Comparison of ENCODE assay signal across 19 cellular contexts in genomic region chr12:113089839-113090238, GRCh38. TPM values are rescaled to one million over a fixed set of nuclear protein-coding genes. Genes with fewer than 3 reads are reported as not detected.
DNase-seq lines count a peak whose midpoint lies in the region; ATAC-seq lines count a peak whose summit lies in the region.
"Had no signal": no experiment of that assay in that cellular context is flagged by ENCODE, and none has a peak within 500 bp of the region (broad histone marks: within the 10 kb centered on the region; RNA-seq: fewer than 3 reads in every experiment).

No MANE protein-coding gene starts in this region.

- H3K9me2 ChIP-seq in Karpas-422 (replicated peaks; ENCODE audit: insufficient read depth, low read length): no peaks in the 10 kb centered on the region

- no peaks in the 10 kb centered on the region for H3K27me3 Mint-ChIP-seq in activated CD4-positive, alpha-beta memory T cell treated with anti-CD3 and anti-CD28 coated beads for 36 hours
- H3K27me3 Mint-ChIP-seq in activated CD4-positive, alpha-beta memory T cell treated with anti-CD3 and anti-CD28 coated beads, Interleukin-2, amount 10 ng/mL, durations not matched to agents 7 days and 5 days: no peaks in the 10 kb centered on the region
- H3K27me3 Mint-ChIP-seq in activated naive CD8-positive, alpha-beta T cell treated with anti-CD3 and anti-CD28 coated beads, Interleukin-2, amount 10 ng/mL, durations not matched to agents 7 days and 5 days: peaks cover 7% of the 10 kb centered on the region

- no peak for DNase-seq in activated CD4-positive, alpha-beta memory T cell treated with anti-CD3 and anti-CD28 coated beads for 36 hours
- no peak for DNase-seq in activated CD4-positive, alpha-beta memory T cell treated with anti-CD3 and anti-CD28 coated beads, Interleukin-2, amount 10 ng/mL, durations not matched to agents 7 days and 5 days
- DNase-seq in Karpas-422 (peak; percentile 43), left lobe of liver (ENCODE audit: low spot score) (no peak), medulla oblongata (ENCODE audit: extremely low spot score) (no peak)
- DNase-seq in activated naive CD8-positive, alpha-beta T cell treated with anti-CD3 and anti-CD28 coated beads, Interleukin-2, amount 10 ng/mL, durations not matched to agents 7 days and 5 days: no peak
- no peak for DNase-seq in stimulated activated effector memory CD8-positive, alpha-beta T cell treated with anti-CD3 and anti-CD28 coated beads, Interleukin-12 subunit alpha, Interleukin-12 subunit beta, amount 100 ng/mL, for 72 hours (ENCODE audit: low spot score in 2 of 2)
- DNase-seq: DMS79, H7, islet precursor cell, NCI-H187 treated with DMSO at 0.1 percent for 48 hours, SW 1271 had no signal

- peaks cover 29% of the 10 kb centered on the region for H3K79me2 ChIP-seq in Karpas-422 (ENCODE audit: low read length)
- H3K79me2 ChIP-seq: hepatocyte had no signal

- H3K4me3 ChIP-seq in Karpas-422 (ENCODE audit: low read length): no peak overlapping the region
- H3K4me3 ChIP-seq: hepatocyte, prostate gland, skin epidermis, thoracic aorta had no signal

- H3K27ac ChIP-seq in Karpas-422 (ENCODE audit: low read length): peak overlapping the region; percentile 93; the same call in 1 of the 2 replicates
- H3K27ac ChIP-seq: hepatocyte, prostate gland, thoracic aorta had no signal

- H3K4me1 Mint-ChIP-seq in activated CD4-positive, alpha-beta memory T cell treated with anti-CD3 and anti-CD28 coated beads for 36 hours (ENCODE audit: low read depth): peaks cover 71% of the 10 kb centered on the region
- peaks cover 43% of the 10 kb centered on the region for H3K4me1 Mint-ChIP-seq in activated CD4-positive, alpha-beta memory T cell treated with anti-CD3 and anti-CD28 coated beads, Interleukin-2, amount 10 ng/mL, durations not matched to agents 7 days and 5 days
- peaks cover 40% of the 10 kb centered on the region for H3K4me1 Mint-ChIP-seq in activated naive CD8-positive, alpha-beta T cell treated with anti-CD3 and anti-CD28 coated beads, Interleukin-2, amount 10 ng/mL, durations not matched to agents 7 days and 5 days
- peaks cover 89% of the 10 kb centered on the region for H3K4me1 Mint-ChIP-seq in stimulated activated effector memory CD8-positive, alpha-beta T cell treated with anti-CD3 and anti-CD28 coated beads, Interleukin-12 subunit alpha, Interleukin-12 subunit beta, amount 100 ng/mL, for 72 hours

- H2AFZ ChIP-seq in Karpas-422 (ENCODE audit: low read length): no peak overlapping the region
- H2AFZ ChIP-seq: hepatocyte had no signal

- peaks cover 66% of the 10 kb centered on the region for H3K36me3 ChIP-seq in Karpas-422 (ENCODE audit: insufficient read depth, low read length)
- H3K36me3 ChIP-seq: prostate gland, thoracic aorta had no signal

- H3K4me3 Mint-ChIP-seq in activated CD4-positive, alpha-beta memory T cell treated with anti-CD3 and anti-CD28 coated beads for 36 hours: peak overlapping the region; percentile 73
- H3K4me3 Mint-ChIP-seq in activated CD4-positive, alpha-beta memory T cell treated with anti-CD3 and anti-CD28 coated beads, Interleukin-2, amount 10 ng/mL, durations not matched to agents 7 days and 5 days: no peak overlapping the region
- peak overlapping the region; percentile 43 for H3K4me3 Mint-ChIP-seq in activated naive CD8-positive, alpha-beta T cell treated with anti-CD3 and anti-CD28 coated beads, Interleukin-2, amount 10 ng/mL, durations not matched to agents 7 days and 5 days
- peak overlapping the region; percentile 64 for H3K4me3 Mint-ChIP-seq in stimulated activated effector memory CD8-positive, alpha-beta T cell treated with anti-CD3 and anti-CD28 coated beads, Interleukin-12 subunit alpha, Interleukin-12 subunit beta, amount 100 ng/mL, for 72 hours
- H3K4me3 Mint-ChIP-seq: CD14-positive monocyte had no signal

- no peaks in the 10 kb centered on the region for H3K27me3 ChIP-seq in Karpas-422 (ENCODE audit: low read length)

- H3K9ac ChIP-seq in Karpas-422 (ENCODE audit: low read length): no peak overlapping the region

- H3K9me3 ChIP-seq in Karpas-422 (ENCODE audit: low read length): no peaks in the 10 kb centered on the region
- H3K9me3 ChIP-seq: prostate gland, thoracic aorta had no signal

- H3K9me3 Mint-ChIP-seq in activated CD4-positive, alpha-beta memory T cell treated with anti-CD3 and anti-CD28 coated beads for 36 hours: peaks cover 6% of the 10 kb centered on the region
- H3K9me3 Mint-ChIP-seq in activated CD4-positive, alpha-beta memory T cell treated with anti-CD3 and anti-CD28 coated beads, Interleukin-2, amount 10 ng/mL, durations not matched to agents 7 days and 5 days: no peaks in the 10 kb centered on the region
- H3K9me3 Mint-ChIP-seq in activated naive CD8-positive, alpha-beta T cell treated with anti-CD3 and anti-CD28 coated beads, Interleukin-2, amount 10 ng/mL, durations not matched to agents 7 days and 5 days: no peaks in the 10 kb centered on the region
- H3K9me3 Mint-ChIP-seq in stimulated activated effector memory CD8-positive, alpha-beta T cell treated with anti-CD3 and anti-CD28 coated beads, Interleukin-12 subunit alpha, Interleukin-12 subunit beta, amount 100 ng/mL, for 72 hours: no peaks in the 10 kb centered on the region

- H3K4me2 ChIP-seq in Karpas-422 (ENCODE audit: low read depth, low read length, poor library complexity, severe bottlenecking): no peak overlapping the region
- H3K4me2 ChIP-seq: hepatocyte had no signal

- peaks cover 69% of the 10 kb centered on the region for H3K4me1 ChIP-seq in Karpas-422 (ENCODE audit: low read length)
- H3K4me1 ChIP-seq: prostate gland had no signal

- CTCF ChIA-PET in activated CD4-positive, alpha-beta memory T cell treated with anti-CD3 and anti-CD28 coated beads for 36 hours (lab: Charles Lee): interaction anchor here (0.8 to 2.6 kb wide), 5 partner anchors 9 to 99 kb away, joined by 3 to 14 read pairs (median 10); no protein-coding TSS in a partner anchor
- CTCF ChIA-PET in activated CD4-positive, alpha-beta memory T cell treated with anti-CD3 and anti-CD28 coated beads, Interleukin-2, amount 10 ng/mL, durations not matched to agents 7 days and 5 days (lab: Charles Lee): interaction anchor here (0.9 to 1.8 kb wide), 3 partner anchors 8 to 338 kb away, joined by 3 to 6 read pairs (median 6); no protein-coding TSS in a partner anchor

- POLR2A ChIA-PET in activated CD4-positive, alpha-beta memory T cell treated with anti-CD3 and anti-CD28 coated beads for 36 hours (lab: Charles Lee): interaction anchor here (1.5 kb wide), 1 partner anchor 96 kb away, joined by 4 read pairs; the partner anchor contains the start of genes DDX54 and RITA1
- POLR2A ChIA-PET in activated CD4-positive, alpha-beta memory T cell treated with anti-CD3 and anti-CD28 coated beads, Interleukin-2, amount 10 ng/mL, durations not matched to agents 7 days and 5 days (lab: Charles Lee): interaction anchor here (0.8 to 1.3 kb wide), 3 partner anchors 11 to 14 kb away, joined by 3 read pairs; no protein-coding TSS in a partner anchor
- POLR2A ChIA-PET in activated naive CD8-positive, alpha-beta T cell treated with anti-CD3 and anti-CD28 coated beads, Interleukin-2, amount 10 ng/mL, durations not matched to agents 7 days and 5 days (lab: Charles Lee): interaction anchor here (0.6 to 1.5 kb wide), 4 partner anchors 14 to 183 kb away, joined by 3 to 5 read pairs (median 4); partner anchors contain the start of gene OAS1

- peaks cover 29% of the 10 kb centered on the region for H4K20me1 ChIP-seq in Karpas-422 (ENCODE audit: insufficient read depth, low read depth, low read length)

- H3K27ac Mint-ChIP-seq in activated CD4-positive, alpha-beta memory T cell treated with anti-CD3 and anti-CD28 coated beads for 36 hours: peak overlapping the region; percentile 89
- H3K27ac Mint-ChIP-seq in activated CD4-positive, alpha-beta memory T cell treated with anti-CD3 and anti-CD28 coated beads, Interleukin-2, amount 10 ng/mL, durations not matched to agents 7 days and 5 days: no peak overlapping the region
- no peak overlapping the region for H3K27ac Mint-ChIP-seq in activated naive CD8-positive, alpha-beta T cell treated with anti-CD3 and anti-CD28 coated beads, Interleukin-2, amount 10 ng/mL, durations not matched to agents 7 days and 5 days
- peak overlapping the region; percentile 97 for H3K27ac Mint-ChIP-seq in stimulated activated effector memory CD8-positive, alpha-beta T cell treated with anti-CD3 and anti-CD28 coated beads, Interleukin-12 subunit alpha, Interleukin-12 subunit beta, amount 100 ng/mL, for 72 hours

- H3K36me3 Mint-ChIP-seq in activated CD4-positive, alpha-beta memory T cell treated with anti-CD3 and anti-CD28 coated beads for 36 hours: peaks cover 2% of the 10 kb centered on the region
- H3K36me3 Mint-ChIP-seq in activated CD4-positive, alpha-beta memory T cell treated with anti-CD3 and anti-CD28 coated beads, Interleukin-2, amount 10 ng/mL, durations not matched to agents 7 days and 5 days (ENCODE audit: low read depth): no peaks in the 10 kb centered on the region
- H3K36me3 Mint-ChIP-seq in activated naive CD8-positive, alpha-beta T cell treated with anti-CD3 and anti-CD28 coated beads, Interleukin-2, amount 10 ng/mL, durations not matched to agents 7 days and 5 days: no peaks in the 10 kb centered on the region
- no peaks in the 10 kb centered on the region for H3K36me3 Mint-ChIP-seq in stimulated activated effector memory CD8-positive, alpha-beta T cell treated with anti-CD3 and anti-CD28 coated beads, Interleukin-12 subunit alpha, Interleukin-12 subunit beta, amount 100 ng/mL, for 72 hours
- H3K36me3 Mint-ChIP-seq: CD14-positive monocyte had no signal

- peak; percentile 21 for ATAC-seq in activated naive CD8-positive, alpha-beta T cell treated with anti-CD3 and anti-CD28 coated beads, Interleukin-2, amount 10 ng/mL, durations not matched to agents 7 days and 5 days (ENCODE audit: low read depth)
- ATAC-seq in stimulated activated effector memory CD8-positive, alpha-beta T cell treated with anti-CD3 and anti-CD28 coated beads, Interleukin-12 subunit alpha, Interleukin-12 subunit beta, amount 100 ng/mL, for 72 hours: no peak
- ATAC-seq in left lobe of liver (no peak), GM18868 (IDR thresholded peaks at IDR 0.05; ENCODE audit: unreplicated experiment) (no peak)

- intact Hi-C loops in activated CD4-positive, alpha-beta memory T cell treated with anti-CD3 and anti-CD28 coated beads for 36 hours (cut with micrococcal nuclease): no loop called here

RNA-seq across cellular contexts. Expression of gene DTX1, which starts 33.3 kb away (rescaled TPM):
- total RNA-seq in activated CD4-positive, alpha-beta memory T cell treated with anti-CD3 and anti-CD28 coated beads for 36 hours: 10 to 100 TPM; 11.0 to 12.4 TPM
- under 1 TPM in 1 of 2 experiments, not detected in 1; 0.18 TPM for total RNA-seq in activated CD4-positive, alpha-beta memory T cell treated with anti-CD3 and anti-CD28 coated beads, Interleukin-2, amount 10 ng/mL, durations not matched to agents 7 days and 5 days
- total RNA-seq in Karpas-422 (2014; rRNA removed; shearing (Covaris generic); ENCODE audit: low replicate concordance): 227 and 481 TPM in 2 replicates
- under 1 TPM; 0.55 to 0.57 TPM for total RNA-seq in activated naive CD8-positive, alpha-beta T cell treated with anti-CD3 and anti-CD28 coated beads, Interleukin-2, amount 10 ng/mL, durations not matched to agents 7 days and 5 days
- 24.5 TPM for total RNA-seq in left lobe of liver

RNA-seq across cellular contexts. Expression of gene RASAL1, which starts 45.7 kb away (rescaled TPM):
- 1 to 10 TPM; 4.4 to 4.9 TPM for total RNA-seq in activated CD4-positive, alpha-beta memory T cell treated with anti-CD3 and anti-CD28 coated beads for 36 hours
- total RNA-seq in activated CD4-positive, alpha-beta memory T cell treated with anti-CD3 and anti-CD28 coated beads, Interleukin-2, amount 10 ng/mL, durations not matched to agents 7 days and 5 days: under 1 TPM; 0.10 to 0.35 TPM
- total RNA-seq in Karpas-422 (2014; rRNA removed; shearing (Covaris generic); ENCODE audit: low replicate concordance): 3.3 and 3.4 TPM in 2 replicates
- total RNA-seq in activated naive CD8-positive, alpha-beta T cell treated with anti-CD3 and anti-CD28 coated beads, Interleukin-2, amount 10 ng/mL, durations not matched to agents 7 days and 5 days: 1 to 10 TPM; 1.0 to 2.3 TPM
- 0.25 TPM for total RNA-seq in left lobe of liver
- total RNA-seq: hepatocyte, lung microvascular endothelial cell had no signal

RNA-seq across cellular contexts. Expression of gene CFAP73, which starts 59.7 kb away (rescaled TPM):
- under 1 TPM; 0.90 to 0.94 TPM for total RNA-seq in activated CD4-positive, alpha-beta memory T cell treated with anti-CD3 and anti-CD28 coated beads for 36 hours
- under 1 TPM; 0.23 to 0.28 TPM for total RNA-seq in activated CD4-positive, alpha-beta memory T cell treated with anti-CD3 and anti-CD28 coated beads, Interleukin-2, amount 10 ng/mL, durations not matched to agents 7 days and 5 days
- total RNA-seq in Karpas-422 (2014; rRNA removed; shearing (Covaris generic); ENCODE audit: low replicate concordance): not detected in 2 replicates
- total RNA-seq in activated naive CD8-positive, alpha-beta T cell treated with anti-CD3 and anti-CD28 coated beads, Interleukin-2, amount 10 ng/mL, durations not matched to agents 7 days and 5 days: under 1 TPM; 0.55 to 0.65 TPM
- total RNA-seq in left lobe of liver: not detected
- total RNA-seq: H7, hepatocyte, lung microvascular endothelial cell, thoracic aorta had no signal

Comparison
In these comparisons a context has a peak if more than half of its experiments do, and no peak if none do; other contexts are left out.
1. H3K27ac Mint-ChIP-seq: peak in activated CD4-positive, alpha-beta memory T cell treated with anti-CD3 and anti-CD28 coated beads for 36 hours (single experiment) and stimulated activated effector memory CD8-positive, alpha-beta T cell treated with anti-CD3 and anti-CD28 coated beads, Interleukin-12 subunit alpha, Interleukin-12 subunit beta, amount 100 ng/mL, for 72 hours (single experiment); none in activated CD4-positive, alpha-beta memory T cell treated with anti-CD3 and anti-CD28 coated beads, Interleukin-2, amount 10 ng/mL, durations not matched to agents 7 days and 5 days (single experiment) and activated naive CD8-positive, alpha-beta T cell treated with anti-CD3 and anti-CD28 coated beads, Interleukin-2, amount 10 ng/mL, durations not matched to agents 7 days and 5 days (single experiment).
2. RNA of gene DTX1, which starts 33.3 kb away (total RNA-seq): 227 to 481 TPM in Karpas-422, 24.5 TPM in left lobe of liver (single experiment) and 11.0 to 12.4 TPM in activated CD4-positive, alpha-beta memory T cell treated with anti-CD3 and anti-CD28 coated beads for 36 hours; 0.55 to 0.57 TPM in activated naive CD8-positive, alpha-beta T cell treated with anti-CD3 and anti-CD28 coated beads, Interleukin-2, amount 10 ng/mL, durations not matched to agents 7 days and 5 days and 0.18 TPM in activated CD4-positive, alpha-beta memory T cell treated with anti-CD3 and anti-CD28 coated beads, Interleukin-2, amount 10 ng/mL, durations not matched to agents 7 days and 5 days; every median in the first group is over 4 times any median in the second.